Comparison of ENCODE assay signal across 11 cellular contexts in genomic region chr7:98922392-98923107, GRCh38. TPM values are rescaled to one million over a fixed set of nuclear protein-coding genes. Genes with fewer than 3 reads are reported as not detected.
DNase-seq lines count a peak whose midpoint lies in the region; ATAC-seq, FAIRE-seq and TF ChIP-seq lines count a peak whose summit lies in the region.
"Had no signal": no experiment of that assay in that cellular context is flagged by ENCODE, and none has a peak within 500 bp of the region (broad histone marks: within the 10 kb centered on the region; RNA-seq: fewer than 3 reads in every experiment).

No MANE protein-coding gene starts in this region.

- no peak overlapping the region for H3K4me3 ChIP-seq in astrocyte (ENCODE audit: insufficient read depth, low read depth, low read length)
- H3K4me3 ChIP-seq in upper lobe of left lung, result no peak overlapping the region
- H3K4me3 ChIP-seq: BLaER1 treated with 17β-estradiol and CSF1 and Interleukin-3, amounts not matched to agents 10 nM and 100 nM had no signal

- no peak for DNase-seq in activated naive CD4-positive, alpha-beta T cell treated with anti-CD3 and anti-CD28 coated beads, Interleukin-2, amount 50 U/mL, for 72 hours (ENCODE audit: low spot score in 2 of 2)
- DNase-seq in activated naive CD4-positive, alpha-beta T cell treated with anti-CD3 and anti-CD28 coated beads for 36 hours, result no peak
- DNase-seq in astrocyte (ENCODE audit: low read depth) (peak; percentile 35), iris pigment epithelial cell (ENCODE audit: low read depth) (peak; percentile 88), upper lobe of left lung (peak in 1 of 2 donors; percentile 76), glomerular visceral epithelial cell (ENCODE audit: extremely low spot score) (no peak), NCI-H128 (lab: John Stamatoyannopoulos, UW; ENCODE audit: unreplicated experiment) (no peak)
- DNase-seq: NCI-H2171 treated with DMSO at 0.1 percent for 48 hours had no signal

- no peaks in the 10 kb centered on the region for H3K4me1 Mint-ChIP-seq in activated naive CD4-positive, alpha-beta T cell treated with anti-CD3 and anti-CD28 coated beads for 36 hours (ENCODE audit: low read depth)
- H3K4me1 Mint-ChIP-seq in astrocyte (ENCODE audit: low read depth, unreplicated experiment), result peaks cover 4% of the 10 kb centered on the region

- peak overlapping the region; percentile 35 to 88 for H3K27ac Mint-ChIP-seq in activated naive CD4-positive, alpha-beta T cell treated with anti-CD3 and anti-CD28 coated beads, Interleukin-2, amount 50 U/mL, for 72 hours
- no peak overlapping the region for H3K27ac Mint-ChIP-seq in activated naive CD4-positive, alpha-beta T cell treated with anti-CD3 and anti-CD28 coated beads for 36 hours
- H3K27ac Mint-ChIP-seq in astrocyte (ENCODE audit: unreplicated experiment), result peak overlapping the region; percentile 71

- no peak overlapping the region for H2AFZ ChIP-seq in astrocyte (ENCODE audit: low read depth, low read length)

- H3K9me3 Mint-ChIP-seq in activated naive CD4-positive, alpha-beta T cell treated with anti-CD3 and anti-CD28 coated beads, Interleukin-2, amount 50 U/mL, for 72 hours, result no peaks in the 10 kb centered on the region
- H3K9me3 Mint-ChIP-seq in activated naive CD4-positive, alpha-beta T cell treated with anti-CD3 and anti-CD28 coated beads for 36 hours, result no peaks in the 10 kb centered on the region
- H3K9me3 Mint-ChIP-seq in astrocyte (ENCODE audit: unreplicated experiment), result no peaks in the 10 kb centered on the region

- H3K4me1 ChIP-seq in astrocyte (ENCODE audit: insufficient read depth, low read length) (peaks cover 6% of the 10 kb centered on the region), upper lobe of left lung (peaks cover 0 to 10% (median 4%) of the 10 kb centered on the region in 4 donors)
- H3K4me1 ChIP-seq: BLaER1 treated with 17β-estradiol and CSF1 and Interleukin-3, amounts not matched to agents 10 nM and 100 nM had no signal

- peaks cover 27% of the 10 kb centered on the region for H4K20me1 ChIP-seq in astrocyte (ENCODE audit: insufficient read depth, low read length)

- H3K27ac ChIP-seq in astrocyte (ENCODE audit: low read depth, low read length) (no peak overlapping the region), upper lobe of left lung (peak overlapping the region in 1 of 4 donors; percentile 34)
- H3K27ac ChIP-seq: BLaER1 treated with 17β-estradiol and CSF1 and Interleukin-3, amounts not matched to agents 10 nM and 100 nM had no signal

- peaks cover 6% of the 10 kb centered on the region for H3K79me2 ChIP-seq in astrocyte (ENCODE audit: insufficient read depth, low read length)

- H3K9me3 ChIP-seq in astrocyte (ENCODE audit: insufficient read depth, low read depth, low read length) (no peaks in the 10 kb centered on the region), upper lobe of left lung (no peaks in the 10 kb centered on the region)
- H3K9me3 ChIP-seq: BLaER1 treated with 17β-estradiol and CSF1 and Interleukin-3, amounts not matched to agents 10 nM and 100 nM had no signal

- H3K9ac ChIP-seq in astrocyte (ENCODE audit: low read length), result no peak overlapping the region
- H3K9ac ChIP-seq: BLaER1 treated with 17β-estradiol and CSF1 and Interleukin-3, amounts not matched to agents 10 nM and 100 nM had no signal

- H3K36me3 Mint-ChIP-seq in activated naive CD4-positive, alpha-beta T cell treated with anti-CD3 and anti-CD28 coated beads, Interleukin-2, amount 50 U/mL, for 72 hours, result peaks cover 18 to 26% of the 10 kb centered on the region in 2 donors
- peaks cover 53% of the 10 kb centered on the region for H3K36me3 Mint-ChIP-seq in activated naive CD4-positive, alpha-beta T cell treated with anti-CD3 and anti-CD28 coated beads for 36 hours (ENCODE audit: low read depth)
- H3K36me3 Mint-ChIP-seq in astrocyte (ENCODE audit: low read depth, unreplicated experiment), result peaks cover 18% of the 10 kb centered on the region

- no peak overlapping the region for H3K4me2 ChIP-seq in astrocyte (ENCODE audit: low read length)
- H3K4me2 ChIP-seq: BLaER1 treated with 17β-estradiol and CSF1 and Interleukin-3, amounts not matched to agents 10 nM and 100 nM had no signal

- H3K36me3 ChIP-seq in astrocyte (ENCODE audit: insufficient read depth, low read length) (peaks cover 46% of the 10 kb centered on the region), upper lobe of left lung (peaks cover 40 to 100% (median 80%) of the 10 kb centered on the region in 4 donors)

- TF ChIP-seq CTCF in astrocyte (IDR thresholded peaks at IDR 0.05; ENCODE audit: insufficient read depth, low read depth, low read length), result no peak
- no peak for TF ChIP-seq CTCF in upper lobe of left lung (IDR thresholded peaks at IDR 0.05)

- ATAC-seq in activated naive CD4-positive, alpha-beta T cell treated with anti-CD3 and anti-CD28 coated beads, Interleukin-2, amount 50 U/mL, for 72 hours, result no peak
- ATAC-seq in upper lobe of left lung (ENCODE audit: low FRiP score in 2 of 2) (peak; percentile 70 to 88), HG02588 (IDR thresholded peaks at IDR 0.05; ENCODE audit: unreplicated experiment) (no peak)

- H3K27me3 ChIP-seq in astrocyte (ENCODE audit: insufficient read depth, low read length) (no peaks in the 10 kb centered on the region), upper lobe of left lung (no peaks in the 10 kb centered on the region)
- H3K27me3 ChIP-seq: BLaER1 treated with 17β-estradiol and CSF1 and Interleukin-3, amounts not matched to agents 10 nM and 100 nM had no signal

- no peak for TF ChIP-seq POLR2A in upper lobe of left lung (IDR thresholded peaks at IDR 0.05)

- TF ChIP-seq EP300 in upper lobe of left lung (IDR thresholded peaks at IDR 0.05), result no peak

- 66 to 70% methylated on average over 12 of the region's 12 CpGs for WGBS in upper lobe of left lung, 2 donors

- no peak overlapping the region for H3K4me3 Mint-ChIP-seq in activated naive CD4-positive, alpha-beta T cell treated with anti-CD3 and anti-CD28 coated beads for 36 hours
- no peak overlapping the region for H3K4me3 Mint-ChIP-seq in astrocyte (ENCODE audit: unreplicated experiment)

- FAIRE-seq in astrocyte (lab: Jason Lieb, UNC), result no peak

- CTCF ChIA-PET in activated naive CD4-positive, alpha-beta T cell treated with anti-CD3 and anti-CD28 coated beads for 36 hours (lab: Charles Lee), result interaction anchor here (0.7 to 1.0 kb wide), 2 partner anchors 16 to 38 kb away, joined by 3 read pairs; no protein-coding TSS in a partner anchor

- no peaks in the 10 kb centered on the region for H3K27me3 Mint-ChIP-seq in activated naive CD4-positive, alpha-beta T cell treated with anti-CD3 and anti-CD28 coated beads for 36 hours (ENCODE audit: low read depth)
- H3K27me3 Mint-ChIP-seq in astrocyte (ENCODE audit: low read depth, unreplicated experiment), result no peaks in the 10 kb centered on the region

- intact Hi-C loops in activated naive CD4-positive, alpha-beta T cell treated with anti-CD3 and anti-CD28 coated beads for 36 hours (cut with micrococcal nuclease), result no loop called here

RNA-seq across cellular contexts. Expression of gene TRRAP, which starts 44.2 kb away (rescaled TPM):
- 10 to 100 TPM; 49.8 to 58.3 TPM for total RNA-seq in activated naive CD4-positive, alpha-beta T cell treated with anti-CD3 and anti-CD28 coated beads, Interleukin-2, amount 50 U/mL, for 72 hours
- total RNA-seq in activated naive CD4-positive, alpha-beta T cell treated with anti-CD3 and anti-CD28 coated beads for 36 hours, result 10 to 100 TPM; 33.5 to 37.4 TPM
- total RNA-seq in astrocyte (33.4 and 33.5 TPM in 2 replicates), upper lobe of left lung (10 to 100 TPM; 29.1 to 53.4 (median 37.5) TPM)

RNA-seq across cellular contexts. Expression of gene TMEM130, which starts 52.7 kb away (rescaled TPM):
- not detected for total RNA-seq in activated naive CD4-positive, alpha-beta T cell treated with anti-CD3 and anti-CD28 coated beads, Interleukin-2, amount 50 U/mL, for 72 hours
- under 1 TPM in 1 of 2 experiments, not detected in 1; 0.10 TPM for total RNA-seq in activated naive CD4-positive, alpha-beta T cell treated with anti-CD3 and anti-CD28 coated beads for 36 hours
- 8.9 and 12.4 TPM in 2 replicates for total RNA-seq in astrocyte
- 10 to 100 TPM in 1 of 6 donors, 1 to 10 TPM in 4, under 1 TPM in 1; 0.30 to 10.2 (median 2.7) TPM for total RNA-seq in upper lobe of left lung
- total RNA-seq: dermis microvascular lymphatic vessel endothelial cell had no signal

Comparison
In these comparisons a context has a peak if more than half of its experiments do, and no peak if none do; other contexts are left out.
1. ATAC-seq: peak in upper lobe of left lung (2 of 2); none in activated naive CD4-positive, alpha-beta T cell treated with anti-CD3 and anti-CD28 coated beads, Interleukin-2, amount 50 U/mL, for 72 hours (0 of 2) and HG02588 (single experiment).
2. DNase-seq: peak in astrocyte (single experiment) and iris pigment epithelial cell (single experiment); none in activated naive CD4-positive, alpha-beta T cell treated with anti-CD3 and anti-CD28 coated beads, Interleukin-2, amount 50 U/mL, for 72 hours (0 of 2), activated naive CD4-positive, alpha-beta T cell treated with anti-CD3 and anti-CD28 coated beads for 36 hours (single experiment), glomerular visceral epithelial cell (single experiment) and NCI-H128 (single experiment).